In the genomic region with DNA sequence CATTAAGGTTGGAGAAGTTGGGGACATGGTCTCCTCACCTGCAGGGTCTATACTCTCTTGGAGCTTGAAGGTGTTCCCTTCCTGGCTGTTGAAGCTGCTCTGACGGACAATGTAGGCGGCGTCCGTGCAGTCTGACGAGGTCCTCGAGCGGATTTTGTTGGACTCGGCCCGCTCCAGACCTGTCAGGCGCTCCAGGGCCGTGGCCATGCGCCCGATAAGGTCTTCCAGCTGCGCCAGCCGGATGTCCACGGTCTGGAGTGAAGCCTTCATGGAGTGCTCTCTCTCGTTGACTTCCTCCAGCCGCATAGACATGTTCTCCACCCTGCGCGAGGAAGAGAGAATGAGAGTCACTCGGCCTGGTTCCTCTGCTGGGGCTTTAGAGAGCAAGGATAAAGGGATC, we compare ENCODE assay signal across 2 cellular contexts.
TF ChIP-seq lines count a peak whose summit lies in the region.

No MANE protein-coding gene starts in this region.

TF ChIP-seq in IMR-90, 13 proteins besides CTCF, POLR2A, EP300 and RAD21:
- no peak for TF ChIP-seq CHD1 (IDR thresholded peaks at IDR 0.05; ENCODE audit: low read depth, low read length)
- no peak for TF ChIP-seq FOS (IDR thresholded peaks at IDR 0.05; ENCODE audit: low read depth, low read length)
- TF ChIP-seq MAFK (IDR thresholded peaks at IDR 0.05; ENCODE audit: low read depth, low read length), result no peak
- TF ChIP-seq MXI1 (IDR thresholded peaks at IDR 0.05; ENCODE audit: borderline replicate concordance, low read depth, low read length), result no peak
- no peak for TF ChIP-seq NFE2L2 (IDR thresholded peaks at IDR 0.05; ENCODE audit: low read depth, low read length)
- TF ChIP-seq, protein P1, sequence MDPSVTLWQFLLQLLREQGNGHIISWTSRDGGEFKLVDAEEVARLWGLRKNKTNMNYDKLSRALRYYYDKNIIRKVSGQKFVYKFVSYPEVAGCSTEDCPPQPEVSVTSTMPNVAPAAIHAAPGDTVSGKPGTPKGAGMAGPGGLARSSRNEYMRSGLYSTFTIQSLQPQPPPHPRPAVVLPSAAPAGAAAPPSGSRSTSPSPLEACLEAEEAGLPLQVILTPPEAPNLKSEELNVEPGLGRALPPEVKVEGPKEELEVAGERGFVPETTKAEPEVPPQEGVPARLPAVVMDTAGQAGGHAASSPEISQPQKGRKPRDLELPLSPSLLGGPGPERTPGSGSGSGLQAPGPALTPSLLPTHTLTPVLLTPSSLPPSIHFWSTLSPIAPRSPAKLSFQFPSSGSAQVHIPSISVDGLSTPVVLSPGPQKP (IDR thresholded peaks at IDR 0.05; ENCODE audit: borderline replicate concordance, low read depth, low read length), result no peak
- no peak for TF ChIP-seq RFX5 (IDR thresholded peaks at IDR 0.05; ENCODE audit: low read depth, low read length)
- no peak for TF ChIP-seq BHLHE40 (IDR thresholded peaks at IDR 0.05; ENCODE audit: low read depth, low read length)
- TF ChIP-seq MAZ (IDR thresholded peaks at IDR 0.05; ENCODE audit: borderline replicate concordance, low read depth, low read length), result no peak
- TF ChIP-seq CEBPB (IDR thresholded peaks at IDR 0.05; ENCODE audit: low read depth, low read length), result no peak

TF ChIP-seq in K562, 482 proteins besides CTCF, POLR2A, EP300 and RAD21:
- peak; percentile 49; the same call in 1 of the 2 replicates for TF ChIP-seq L3MBTL2 (IDR thresholded peaks at IDR 0.05)
- TF ChIP-seq CHD1 (IDR thresholded peaks at IDR 0.05; ENCODE audit: low read length), result no peak
- TF ChIP-seq, protein P2, sequence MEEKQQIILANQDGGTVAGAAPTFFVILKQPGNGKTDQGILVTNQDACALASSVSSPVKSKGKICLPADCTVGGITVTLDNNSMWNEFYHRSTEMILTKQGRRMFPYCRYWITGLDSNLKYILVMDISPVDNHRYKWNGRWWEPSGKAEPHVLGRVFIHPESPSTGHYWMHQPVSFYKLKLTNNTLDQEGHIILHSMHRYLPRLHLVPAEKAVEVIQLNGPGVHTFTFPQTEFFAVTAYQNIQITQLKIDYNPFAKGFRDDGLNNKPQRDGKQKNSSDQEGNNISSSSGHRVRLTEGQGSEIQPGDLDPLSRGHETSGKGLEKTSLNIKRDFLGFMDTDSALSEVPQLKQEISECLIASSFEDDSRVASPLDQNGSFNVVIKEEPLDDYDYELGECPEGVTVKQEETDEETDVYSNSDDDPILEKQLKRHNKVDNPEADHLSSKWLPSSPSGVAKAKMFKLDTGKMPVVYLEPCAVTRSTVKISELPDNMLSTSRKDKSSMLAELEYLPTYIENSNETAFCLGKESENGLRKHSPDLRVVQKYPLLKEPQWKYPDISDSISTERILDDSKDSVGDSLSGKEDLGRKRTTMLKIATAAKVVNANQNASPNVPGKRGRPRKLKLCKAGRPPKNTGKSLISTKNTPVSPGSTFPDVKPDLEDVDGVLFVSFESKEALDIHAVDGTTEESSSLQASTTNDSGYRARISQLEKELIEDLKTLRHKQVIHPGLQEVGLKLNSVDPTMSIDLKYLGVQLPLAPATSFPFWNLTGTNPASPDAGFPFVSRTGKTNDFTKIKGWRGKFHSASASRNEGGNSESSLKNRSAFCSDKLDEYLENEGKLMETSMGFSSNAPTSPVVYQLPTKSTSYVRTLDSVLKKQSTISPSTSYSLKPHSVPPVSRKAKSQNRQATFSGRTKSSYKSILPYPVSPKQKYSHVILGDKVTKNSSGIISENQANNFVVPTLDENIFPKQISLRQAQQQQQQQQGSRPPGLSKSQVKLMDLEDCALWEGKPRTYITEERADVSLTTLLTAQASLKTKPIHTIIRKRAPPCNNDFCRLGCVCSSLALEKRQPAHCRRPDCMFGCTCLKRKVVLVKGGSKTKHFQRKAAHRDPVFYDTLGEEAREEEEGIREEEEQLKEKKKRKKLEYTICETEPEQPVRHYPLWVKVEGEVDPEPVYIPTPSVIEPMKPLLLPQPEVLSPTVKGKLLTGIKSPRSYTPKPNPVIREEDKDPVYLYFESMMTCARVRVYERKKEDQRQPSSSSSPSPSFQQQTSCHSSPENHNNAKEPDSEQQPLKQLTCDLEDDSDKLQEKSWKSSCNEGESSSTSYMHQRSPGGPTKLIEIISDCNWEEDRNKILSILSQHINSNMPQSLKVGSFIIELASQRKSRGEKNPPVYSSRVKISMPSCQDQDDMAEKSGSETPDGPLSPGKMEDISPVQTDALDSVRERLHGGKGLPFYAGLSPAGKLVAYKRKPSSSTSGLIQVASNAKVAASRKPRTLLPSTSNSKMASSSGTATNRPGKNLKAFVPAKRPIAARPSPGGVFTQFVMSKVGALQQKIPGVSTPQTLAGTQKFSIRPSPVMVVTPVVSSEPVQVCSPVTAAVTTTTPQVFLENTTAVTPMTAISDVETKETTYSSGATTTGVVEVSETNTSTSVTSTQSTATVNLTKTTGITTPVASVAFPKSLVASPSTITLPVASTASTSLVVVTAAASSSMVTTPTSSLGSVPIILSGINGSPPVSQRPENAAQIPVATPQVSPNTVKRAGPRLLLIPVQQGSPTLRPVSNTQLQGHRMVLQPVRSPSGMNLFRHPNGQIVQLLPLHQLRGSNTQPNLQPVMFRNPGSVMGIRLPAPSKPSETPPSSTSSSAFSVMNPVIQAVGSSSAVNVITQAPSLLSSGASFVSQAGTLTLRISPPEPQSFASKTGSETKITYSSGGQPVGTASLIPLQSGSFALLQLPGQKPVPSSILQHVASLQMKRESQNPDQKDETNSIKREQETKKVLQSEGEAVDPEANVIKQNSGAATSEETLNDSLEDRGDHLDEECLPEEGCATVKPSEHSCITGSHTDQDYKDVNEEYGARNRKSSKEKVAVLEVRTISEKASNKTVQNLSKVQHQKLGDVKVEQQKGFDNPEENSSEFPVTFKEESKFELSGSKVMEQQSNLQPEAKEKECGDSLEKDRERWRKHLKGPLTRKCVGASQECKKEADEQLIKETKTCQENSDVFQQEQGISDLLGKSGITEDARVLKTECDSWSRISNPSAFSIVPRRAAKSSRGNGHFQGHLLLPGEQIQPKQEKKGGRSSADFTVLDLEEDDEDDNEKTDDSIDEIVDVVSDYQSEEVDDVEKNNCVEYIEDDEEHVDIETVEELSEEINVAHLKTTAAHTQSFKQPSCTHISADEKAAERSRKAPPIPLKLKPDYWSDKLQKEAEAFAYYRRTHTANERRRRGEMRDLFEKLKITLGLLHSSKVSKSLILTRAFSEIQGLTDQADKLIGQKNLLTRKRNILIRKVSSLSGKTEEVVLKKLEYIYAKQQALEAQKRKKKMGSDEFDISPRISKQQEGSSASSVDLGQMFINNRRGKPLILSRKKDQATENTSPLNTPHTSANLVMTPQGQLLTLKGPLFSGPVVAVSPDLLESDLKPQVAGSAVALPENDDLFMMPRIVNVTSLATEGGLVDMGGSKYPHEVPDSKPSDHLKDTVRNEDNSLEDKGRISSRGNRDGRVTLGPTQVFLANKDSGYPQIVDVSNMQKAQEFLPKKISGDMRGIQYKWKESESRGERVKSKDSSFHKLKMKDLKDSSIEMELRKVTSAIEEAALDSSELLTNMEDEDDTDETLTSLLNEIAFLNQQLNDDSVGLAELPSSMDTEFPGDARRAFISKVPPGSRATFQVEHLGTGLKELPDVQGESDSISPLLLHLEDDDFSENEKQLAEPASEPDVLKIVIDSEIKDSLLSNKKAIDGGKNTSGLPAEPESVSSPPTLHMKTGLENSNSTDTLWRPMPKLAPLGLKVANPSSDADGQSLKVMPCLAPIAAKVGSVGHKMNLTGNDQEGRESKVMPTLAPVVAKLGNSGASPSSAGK (IDR thresholded peaks at IDR 0.05), result 0 out of 2 replicates have a peak, but pooled peaks have one; percentile 33
- TF ChIP-seq NRF1 (conservative IDR thresholded peaks at IDR 0.05 in 1 of 2, IDR thresholded peaks at IDR 0.05 in 1 of 2), result peak in 1 of 2 experiments; percentile 19; a peak in 1 of 4 replicates
